27 cellular contexts compared by ENCODE assay signal in genomic region chr14:60315591-60315990, GRCh38.
"Had no signal": no experiment of that assay in that cellular context is flagged by ENCODE, and none has a peak within 500 bp of the region (broad histone marks: within the 10 kb centered on the region; RNA-seq: fewer than 3 reads in every experiment).

No MANE protein-coding gene starts in this region.

- H3K9me3 Mint-ChIP-seq: memory B cell; naive B cell; stimulated activated naive CD8-positive, alpha-beta T cell treated with anti-CD3 and anti-CD28 coated beads, Interleukin-15, Interleukin-2, amounts not matched to agents 100 ng/mL and 50 ng/mL, for 24 hours had no signal

- H3K27ac Mint-ChIP-seq: immature natural killer cell; memory B cell; naive B cell; stimulated activated memory B cell treated with anti-CD40 and anti-IgM and Interleukin-4, amounts not matched to agents 10 μg/mL and 1 μg/mL and 100 μg/mL, for 72 hours; stimulated activated naive CD8-positive, alpha-beta T cell treated with anti-CD3 and anti-CD28 coated beads, Interleukin-15, Interleukin-2, amounts not matched to agents 100 ng/mL and 50 ng/mL, for 24 hours had no signal

- H3K27ac ChIP-seq: dorsolateral prefrontal cortex, epithelial cell of prostate, esophagus muscularis mucosa, gastroesophageal sphincter, left ventricle myocardium inferior, lower lobe of right lung, spleen, testis, tibial nerve, upper lobe of right lung, vagina had no signal

- DNase-seq: cortex of kidney; dorsolateral prefrontal cortex; effector CD8-positive, alpha-beta T cell; glutamatergic neuron; immature natural killer cell; kidney; left cardiac atrium; left ventricle myocardium inferior; lower lobe of right lung; midbrain; naive B cell; posterior cingulate gyrus; spleen; stimulated activated CD4-positive, alpha-beta T cell treated with anti-CD3 and anti-CD28 coated beads, Interleukin-15, amount 100 ng/mL, for 24 hours; stimulated activated CD4-positive, alpha-beta T cell treated with anti-CD3 and anti-CD28 coated beads, Interleukin-1b, Interleukin-23, amount 100 ng/mL, for 48 hours; stimulated activated CD4-positive, alpha-beta T cell treated with anti-CD3 and anti-CD28 coated beads, Interleukin-4, amount 100 ng/mL, for 24 hours; testis; upper lobe of right lung had no signal

- H3K36me3 Mint-ChIP-seq: memory B cell; naive B cell; stimulated activated memory B cell treated with anti-CD40 and anti-IgM and Interleukin-4, amounts not matched to agents 10 μg/mL and 1 μg/mL and 100 μg/mL, for 72 hours had no signal

- H3K36me3 ChIP-seq: esophagus muscularis mucosa, gastroesophageal sphincter, left ventricle myocardium inferior, lower lobe of right lung, spleen, tibial nerve, upper lobe of right lung, vagina had no signal

- H3K4me1 ChIP-seq: esophagus muscularis mucosa, gastroesophageal sphincter, left ventricle myocardium inferior, lower lobe of right lung, spleen, testis, tibial nerve, upper lobe of right lung, vagina had no signal

- H3K27me3 ChIP-seq: testis, vagina had no signal

- H3K4me3 Mint-ChIP-seq: immature natural killer cell; memory B cell; naive B cell; stimulated activated memory B cell treated with anti-CD40 and anti-IgM and Interleukin-4, amounts not matched to agents 10 μg/mL and 1 μg/mL and 100 μg/mL, for 72 hours; stimulated activated naive CD8-positive, alpha-beta T cell treated with anti-CD3 and anti-CD28 coated beads, Interleukin-15, Interleukin-2, amounts not matched to agents 100 ng/mL and 50 ng/mL, for 24 hours had no signal

- H3K9me3 ChIP-seq: esophagus muscularis mucosa, gastroesophageal sphincter, left ventricle myocardium inferior, lower lobe of right lung, spleen, testis, tibial nerve, upper lobe of right lung, vagina had no signal

- H3K4me3 ChIP-seq: dorsolateral prefrontal cortex, esophagus muscularis mucosa, gastroesophageal sphincter, left ventricle myocardium inferior, lower lobe of right lung, spleen, testis, tibial nerve, upper lobe of right lung, vagina had no signal

- H3K4me1 Mint-ChIP-seq: immature natural killer cell; memory B cell; naive B cell; stimulated activated memory B cell treated with anti-CD40 and anti-IgM and Interleukin-4, amounts not matched to agents 10 μg/mL and 1 μg/mL and 100 μg/mL, for 72 hours had no signal

- ATAC-seq: gastroesophageal sphincter; lower lobe of right lung; sciatic nerve; stimulated activated memory B cell treated with anti-CD40 and anti-IgM and Interleukin-4, amounts not matched to agents 10 μg/mL and 1 μg/mL and 100 μg/mL, for 72 hours; upper lobe of right lung had no signal
